Comparison of ENCODE assay signal across 20 cellular contexts in genomic region chr4:23733911-23734458, GRCh38.
"Had no signal": no experiment of that assay in that cellular context is flagged by ENCODE, and none has a peak within 500 bp of the region (broad histone marks: within the 10 kb centered on the region; RNA-seq: fewer than 3 reads in every experiment).

No MANE protein-coding gene starts in this region.

- H3K36me3 Mint-ChIP-seq: activated naive CD4-positive, alpha-beta T cell treated with anti-CD3 and anti-CD28 coated beads, Interleukin-2, amount 50 U/mL, for 72 hours; brain; natural killer cell had no signal

- H3K36me3 ChIP-seq: esophagus squamous epithelium, gastrocnemius medialis, left lung, tibial nerve had no signal

- H3K27ac Mint-ChIP-seq: activated CD8-positive, alpha-beta T cell treated with anti-CD3 and anti-CD28 coated beads, Interleukin-2, amount 10 ng/mL, durations not matched to agents 7 days and 5 days; activated naive CD4-positive, alpha-beta T cell treated with anti-CD3 and anti-CD28 coated beads, Interleukin-2, amount 50 U/mL, for 72 hours; brain; natural killer cell; progenitor cell of endocrine pancreas; stimulated activated naive CD8-positive, alpha-beta T cell treated with anti-CD3 and anti-CD28 coated beads, Interleukin-15, Interleukin-2, amounts not matched to agents 100 ng/mL and 50 ng/mL, for 24 hours had no signal

- H3K27ac ChIP-seq: dorsolateral prefrontal cortex, esophagus squamous epithelium, gastrocnemius medialis, left lung, tibial nerve had no signal

- H3K9me3 ChIP-seq: esophagus squamous epithelium, gastrocnemius medialis, left lung, tibial nerve had no signal

- H3K4me3 Mint-ChIP-seq: activated CD8-positive, alpha-beta T cell treated with anti-CD3 and anti-CD28 coated beads, Interleukin-2, amount 10 ng/mL, durations not matched to agents 7 days and 5 days; brain; natural killer cell; stimulated activated naive CD8-positive, alpha-beta T cell treated with anti-CD3 and anti-CD28 coated beads, Interleukin-15, Interleukin-2, amounts not matched to agents 100 ng/mL and 50 ng/mL, for 24 hours had no signal

- H3K27me3 ChIP-seq: dorsolateral prefrontal cortex, esophagus squamous epithelium, gastrocnemius medialis, left lung, tibial nerve had no signal

- H3K4me1 ChIP-seq: esophagus squamous epithelium, gastrocnemius medialis, left lung, tibial nerve had no signal

- H3K4me1 Mint-ChIP-seq: brain, natural killer cell had no signal

- DNase-seq: activated CD4-positive, alpha-beta T cell treated with anti-CD3 and anti-CD28 coated beads for 1 hour; activated CD4-positive, alpha-beta T cell treated with anti-CD3 and anti-CD28 coated beads, Interleukin-2, amount 50 U/mL, for 1 hour; activated CD8-positive, alpha-beta T cell treated with anti-CD3 and anti-CD28 coated beads, Interleukin-2, amount 10 ng/mL, durations not matched to agents 7 days and 5 days; aorta; caudate nucleus; dorsolateral prefrontal cortex; esophagus squamous epithelium; gastrocnemius medialis; head of caudate nucleus; left lung; natural killer cell; stimulated activated CD4-positive, alpha-beta T cell treated with anti-CD3 and anti-CD28 coated beads, Interleukin-1b, Interleukin-23, amount 100 ng/mL, for 48 hours; substantia nigra; T-helper 9 cell had no signal

- H3K9me3 Mint-ChIP-seq: brain; stimulated activated naive CD8-positive, alpha-beta T cell treated with anti-CD3 and anti-CD28 coated beads, Interleukin-15, Interleukin-2, amounts not matched to agents 100 ng/mL and 50 ng/mL, for 24 hours had no signal

- H3K4me3 ChIP-seq: dorsolateral prefrontal cortex, esophagus squamous epithelium, gastrocnemius medialis, left lung, lung, tibial nerve had no signal

- H3K27me3 Mint-ChIP-seq: brain; progenitor cell of endocrine pancreas; stimulated activated naive CD8-positive, alpha-beta T cell treated with anti-CD3 and anti-CD28 coated beads, Interleukin-15, Interleukin-2, amounts not matched to agents 100 ng/mL and 50 ng/mL, for 24 hours had no signal

- ATAC-seq: activated CD8-positive, alpha-beta T cell treated with anti-CD3 and anti-CD28 coated beads, Interleukin-2, amount 10 ng/mL, durations not matched to agents 7 days and 5 days; activated naive CD4-positive, alpha-beta T cell treated with anti-CD3 and anti-CD28 coated beads, Interleukin-2, amount 50 U/mL, for 72 hours; gastrocnemius medialis; left lung; natural killer cell had no signal
